ENCODE assay signal across 1 cellular context in the genomic region with DNA sequence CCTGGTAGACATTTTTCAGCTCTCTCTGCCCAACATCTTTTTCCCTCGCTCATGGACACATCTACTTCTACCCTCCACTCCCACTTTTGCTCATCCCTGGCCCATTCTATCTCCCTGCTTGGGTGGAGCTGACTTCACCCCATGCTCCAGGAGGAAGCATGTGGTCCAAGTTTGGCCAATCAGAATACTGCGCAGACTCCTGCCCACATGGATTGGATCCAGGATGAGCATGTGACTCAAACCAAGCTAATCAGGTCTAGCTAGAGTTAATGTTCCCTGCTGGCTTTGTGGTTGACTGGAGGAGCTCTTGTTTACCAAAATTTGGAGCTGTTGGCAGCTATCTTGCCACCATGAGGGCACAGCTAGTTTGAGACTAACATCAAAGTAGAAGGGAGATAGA.
TF ChIP-seq lines count a peak whose summit lies in the region.

No MANE protein-coding gene starts in this region.

TF ChIP-seq in K562, 482 proteins besides CTCF, POLR2A, EP300 and RAD21 (continued from another document):
- TF ChIP-seq, protein P1, sequence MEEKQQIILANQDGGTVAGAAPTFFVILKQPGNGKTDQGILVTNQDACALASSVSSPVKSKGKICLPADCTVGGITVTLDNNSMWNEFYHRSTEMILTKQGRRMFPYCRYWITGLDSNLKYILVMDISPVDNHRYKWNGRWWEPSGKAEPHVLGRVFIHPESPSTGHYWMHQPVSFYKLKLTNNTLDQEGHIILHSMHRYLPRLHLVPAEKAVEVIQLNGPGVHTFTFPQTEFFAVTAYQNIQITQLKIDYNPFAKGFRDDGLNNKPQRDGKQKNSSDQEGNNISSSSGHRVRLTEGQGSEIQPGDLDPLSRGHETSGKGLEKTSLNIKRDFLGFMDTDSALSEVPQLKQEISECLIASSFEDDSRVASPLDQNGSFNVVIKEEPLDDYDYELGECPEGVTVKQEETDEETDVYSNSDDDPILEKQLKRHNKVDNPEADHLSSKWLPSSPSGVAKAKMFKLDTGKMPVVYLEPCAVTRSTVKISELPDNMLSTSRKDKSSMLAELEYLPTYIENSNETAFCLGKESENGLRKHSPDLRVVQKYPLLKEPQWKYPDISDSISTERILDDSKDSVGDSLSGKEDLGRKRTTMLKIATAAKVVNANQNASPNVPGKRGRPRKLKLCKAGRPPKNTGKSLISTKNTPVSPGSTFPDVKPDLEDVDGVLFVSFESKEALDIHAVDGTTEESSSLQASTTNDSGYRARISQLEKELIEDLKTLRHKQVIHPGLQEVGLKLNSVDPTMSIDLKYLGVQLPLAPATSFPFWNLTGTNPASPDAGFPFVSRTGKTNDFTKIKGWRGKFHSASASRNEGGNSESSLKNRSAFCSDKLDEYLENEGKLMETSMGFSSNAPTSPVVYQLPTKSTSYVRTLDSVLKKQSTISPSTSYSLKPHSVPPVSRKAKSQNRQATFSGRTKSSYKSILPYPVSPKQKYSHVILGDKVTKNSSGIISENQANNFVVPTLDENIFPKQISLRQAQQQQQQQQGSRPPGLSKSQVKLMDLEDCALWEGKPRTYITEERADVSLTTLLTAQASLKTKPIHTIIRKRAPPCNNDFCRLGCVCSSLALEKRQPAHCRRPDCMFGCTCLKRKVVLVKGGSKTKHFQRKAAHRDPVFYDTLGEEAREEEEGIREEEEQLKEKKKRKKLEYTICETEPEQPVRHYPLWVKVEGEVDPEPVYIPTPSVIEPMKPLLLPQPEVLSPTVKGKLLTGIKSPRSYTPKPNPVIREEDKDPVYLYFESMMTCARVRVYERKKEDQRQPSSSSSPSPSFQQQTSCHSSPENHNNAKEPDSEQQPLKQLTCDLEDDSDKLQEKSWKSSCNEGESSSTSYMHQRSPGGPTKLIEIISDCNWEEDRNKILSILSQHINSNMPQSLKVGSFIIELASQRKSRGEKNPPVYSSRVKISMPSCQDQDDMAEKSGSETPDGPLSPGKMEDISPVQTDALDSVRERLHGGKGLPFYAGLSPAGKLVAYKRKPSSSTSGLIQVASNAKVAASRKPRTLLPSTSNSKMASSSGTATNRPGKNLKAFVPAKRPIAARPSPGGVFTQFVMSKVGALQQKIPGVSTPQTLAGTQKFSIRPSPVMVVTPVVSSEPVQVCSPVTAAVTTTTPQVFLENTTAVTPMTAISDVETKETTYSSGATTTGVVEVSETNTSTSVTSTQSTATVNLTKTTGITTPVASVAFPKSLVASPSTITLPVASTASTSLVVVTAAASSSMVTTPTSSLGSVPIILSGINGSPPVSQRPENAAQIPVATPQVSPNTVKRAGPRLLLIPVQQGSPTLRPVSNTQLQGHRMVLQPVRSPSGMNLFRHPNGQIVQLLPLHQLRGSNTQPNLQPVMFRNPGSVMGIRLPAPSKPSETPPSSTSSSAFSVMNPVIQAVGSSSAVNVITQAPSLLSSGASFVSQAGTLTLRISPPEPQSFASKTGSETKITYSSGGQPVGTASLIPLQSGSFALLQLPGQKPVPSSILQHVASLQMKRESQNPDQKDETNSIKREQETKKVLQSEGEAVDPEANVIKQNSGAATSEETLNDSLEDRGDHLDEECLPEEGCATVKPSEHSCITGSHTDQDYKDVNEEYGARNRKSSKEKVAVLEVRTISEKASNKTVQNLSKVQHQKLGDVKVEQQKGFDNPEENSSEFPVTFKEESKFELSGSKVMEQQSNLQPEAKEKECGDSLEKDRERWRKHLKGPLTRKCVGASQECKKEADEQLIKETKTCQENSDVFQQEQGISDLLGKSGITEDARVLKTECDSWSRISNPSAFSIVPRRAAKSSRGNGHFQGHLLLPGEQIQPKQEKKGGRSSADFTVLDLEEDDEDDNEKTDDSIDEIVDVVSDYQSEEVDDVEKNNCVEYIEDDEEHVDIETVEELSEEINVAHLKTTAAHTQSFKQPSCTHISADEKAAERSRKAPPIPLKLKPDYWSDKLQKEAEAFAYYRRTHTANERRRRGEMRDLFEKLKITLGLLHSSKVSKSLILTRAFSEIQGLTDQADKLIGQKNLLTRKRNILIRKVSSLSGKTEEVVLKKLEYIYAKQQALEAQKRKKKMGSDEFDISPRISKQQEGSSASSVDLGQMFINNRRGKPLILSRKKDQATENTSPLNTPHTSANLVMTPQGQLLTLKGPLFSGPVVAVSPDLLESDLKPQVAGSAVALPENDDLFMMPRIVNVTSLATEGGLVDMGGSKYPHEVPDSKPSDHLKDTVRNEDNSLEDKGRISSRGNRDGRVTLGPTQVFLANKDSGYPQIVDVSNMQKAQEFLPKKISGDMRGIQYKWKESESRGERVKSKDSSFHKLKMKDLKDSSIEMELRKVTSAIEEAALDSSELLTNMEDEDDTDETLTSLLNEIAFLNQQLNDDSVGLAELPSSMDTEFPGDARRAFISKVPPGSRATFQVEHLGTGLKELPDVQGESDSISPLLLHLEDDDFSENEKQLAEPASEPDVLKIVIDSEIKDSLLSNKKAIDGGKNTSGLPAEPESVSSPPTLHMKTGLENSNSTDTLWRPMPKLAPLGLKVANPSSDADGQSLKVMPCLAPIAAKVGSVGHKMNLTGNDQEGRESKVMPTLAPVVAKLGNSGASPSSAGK (IDR thresholded peaks at IDR 0.05), result 0 out of 2 replicates have a peak, but pooled peaks have one; percentile 24
- TF ChIP-seq ZNF3 (CRISPR knock-in tag; IDR thresholded peaks at IDR 0.05) (no peak), RBM34 (IDR thresholded peaks at IDR 0.05; ENCODE audit: borderline replicate concordance, insufficient read depth, low read length) (no peak), CBFA2T2 (conservative IDR thresholded peaks at IDR 0.05) (0 out of 2 replicates have a peak, but pooled peaks have one; percentile 9), FOS (IDR thresholded peaks at IDR 0.05; ENCODE audit: extremely low read depth, insufficient read length) (peak; percentile 28), PPARD (CRISPR knock-in tag; IDR thresholded peaks at IDR 0.05) (no peak), MTA1 (IDR thresholded peaks at IDR 0.05; ENCODE audit: borderline replicate concordance) (no peak), E2F3 (CRISPR knock-in tag; IDR thresholded peaks at IDR 0.05) (no peak), PTTG1 (tag; IDR thresholded peaks at IDR 0.05; ENCODE audit: low read depth) (no peak), STAT5B (CRISPR knock-in tag; IDR thresholded peaks at IDR 0.05) (no peak), SAP30 (IDR thresholded peaks at IDR 0.05; ENCODE audit: borderline replicate concordance, insufficient read depth, low read depth, low read length, poor library complexity, severe bottlenecking) (no peak), ZNF668 (CRISPR knock-in tag; IDR thresholded peaks at IDR 0.05) (no peak)
- TF ChIP-seq, protein P2, sequence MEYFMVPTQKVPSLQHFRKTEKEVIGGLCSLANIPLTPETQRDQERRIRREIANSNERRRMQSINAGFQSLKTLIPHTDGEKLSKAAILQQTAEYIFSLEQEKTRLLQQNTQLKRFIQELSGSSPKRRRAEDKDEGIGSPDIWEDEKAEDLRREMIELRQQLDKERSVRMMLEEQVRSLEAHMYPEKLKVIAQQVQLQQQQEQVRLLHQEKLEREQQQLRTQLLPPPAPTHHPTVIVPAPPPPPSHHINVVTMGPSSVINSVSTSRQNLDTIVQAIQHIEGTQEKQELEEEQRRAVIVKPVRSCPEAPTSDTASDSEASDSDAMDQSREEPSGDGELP (CRISPR knock-in tag; IDR thresholded peaks at IDR 0.05; ENCODE audit: borderline replicate concordance), result no peak
- TF ChIP-seq, protein P3, sequence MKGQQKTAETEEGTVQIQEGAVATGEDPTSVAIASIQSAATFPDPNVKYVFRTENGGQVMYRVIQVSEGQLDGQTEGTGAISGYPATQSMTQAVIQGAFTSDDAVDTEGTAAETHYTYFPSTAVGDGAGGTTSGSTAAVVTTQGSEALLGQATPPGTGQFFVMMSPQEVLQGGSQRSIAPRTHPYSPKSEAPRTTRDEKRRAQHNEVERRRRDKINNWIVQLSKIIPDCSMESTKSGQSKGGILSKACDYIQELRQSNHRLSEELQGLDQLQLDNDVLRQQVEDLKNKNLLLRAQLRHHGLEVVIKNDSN (CRISPR knock-in tag; IDR thresholded peaks at IDR 0.05), result peak; percentile 59; the same call in 1 of the 2 replicates
- TF ChIP-seq, protein P4, sequence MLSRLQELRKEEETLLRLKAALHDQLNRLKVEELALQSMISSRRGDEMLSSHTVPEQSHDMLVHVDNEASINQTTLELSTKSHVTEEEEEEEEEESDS (CRISPR knock-in tag; IDR thresholded peaks at IDR 0.05), result no peak
- TF ChIP-seq, protein P5, sequence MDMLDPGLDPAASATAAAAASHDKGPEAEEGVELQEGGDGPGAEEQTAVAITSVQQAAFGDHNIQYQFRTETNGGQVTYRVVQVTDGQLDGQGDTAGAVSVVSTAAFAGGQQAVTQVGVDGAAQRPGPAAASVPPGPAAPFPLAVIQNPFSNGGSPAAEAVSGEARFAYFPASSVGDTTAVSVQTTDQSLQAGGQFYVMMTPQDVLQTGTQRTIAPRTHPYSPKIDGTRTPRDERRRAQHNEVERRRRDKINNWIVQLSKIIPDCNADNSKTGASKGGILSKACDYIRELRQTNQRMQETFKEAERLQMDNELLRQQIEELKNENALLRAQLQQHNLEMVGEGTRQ (CRISPR knock-in tag; IDR thresholded peaks at IDR 0.05), result peak; percentile 72
